Comparison of ENCODE assay signal across 12 cellular contexts in the genomic region with DNA sequence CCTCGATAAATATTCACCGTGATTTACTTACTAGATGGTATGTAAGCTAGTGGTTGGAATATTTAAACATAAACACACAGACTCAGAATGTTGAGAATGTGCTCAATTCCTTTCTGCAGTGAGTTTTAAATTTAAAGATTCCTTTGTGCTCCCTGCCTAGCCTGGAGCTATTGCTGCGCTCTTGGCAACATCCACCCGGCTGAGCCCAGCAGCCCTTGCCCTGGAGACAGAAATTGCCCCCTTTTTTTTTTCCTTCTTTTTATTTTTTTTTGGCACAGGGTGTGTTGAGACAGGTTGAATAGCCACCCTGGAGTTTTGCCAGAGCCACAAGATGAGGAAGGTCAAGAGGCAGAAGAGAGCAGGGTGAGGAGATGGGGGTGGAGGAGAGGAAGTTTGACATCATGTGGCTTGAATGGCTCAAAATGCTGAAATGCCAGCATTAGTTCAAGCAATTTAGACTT.
DNase-seq lines count a peak whose midpoint lies in the region; TF ChIP-seq lines count a peak whose summit lies in the region.
"Had no signal": no experiment of that assay in that cellular context is flagged by ENCODE, and none has a peak within 500 bp of the region (broad histone marks: within the 10 kb centered on the region; RNA-seq: fewer than 3 reads in every experiment).

No MANE protein-coding gene starts in this region.

- intact Hi-C loops in colonic mucosa (cut with DNase I), result no loop called here
- intact Hi-C loops in activated T-helper 2 cell treated with anti-CD3 and anti-CD28 coated beads, Interferon-gamma antibody, Interleukin-2, Interleukin-4, amounts not matched to agents 10 μg/mL and 5 μg/mL and 100 μg/mL, durations not matched to agents 14 hours and 24 hours and 36 hours (cut with micrococcal nuclease), result no loop called here

- H3K4me1 ChIP-seq in colonic mucosa, result peaks cover 2% of the 10 kb centered on the region

- no peak for TF ChIP-seq CTCF in colonic mucosa (IDR thresholded peaks at IDR 0.05)
- no peak for TF ChIP-seq CTCF in nephron (IDR thresholded peaks at IDR 0.05; ENCODE audit: unreplicated experiment in 3 of 3)

- no peak overlapping the region for H3K9ac ChIP-seq in colonic mucosa (ENCODE audit: low read depth in 2 of 2, low read length in 2 of 2)

- H3K36me3 Mint-ChIP-seq in nephron (ENCODE audit: low read depth), result peaks cover 1% of the 10 kb centered on the region
- peaks cover 3% of the 10 kb centered on the region for H3K36me3 Mint-ChIP-seq in activated T-helper 2 cell treated with anti-CD3 and anti-CD28 coated beads, Interferon-gamma antibody, Interleukin-2, Interleukin-4, amounts not matched to agents 10 μg/mL and 5 μg/mL and 100 μg/mL, durations not matched to agents 14 hours and 24 hours and 36 hours (ENCODE audit: low read depth)
- H3K36me3 Mint-ChIP-seq: activated naive CD4-positive, alpha-beta T cell treated with anti-CD3 and anti-CD28 coated beads, Interleukin-2, amount 50 U/mL, for 24 hours had no signal

- H3K4me1 Mint-ChIP-seq in nephron, result peaks cover 21% of the 10 kb centered on the region
- H3K4me1 Mint-ChIP-seq in activated T-helper 2 cell treated with anti-CD3 and anti-CD28 coated beads, Interferon-gamma antibody, Interleukin-2, Interleukin-4, amounts not matched to agents 10 μg/mL and 5 μg/mL and 100 μg/mL, durations not matched to agents 14 hours and 24 hours and 36 hours (ENCODE audit: low read depth), result peaks cover 28% of the 10 kb centered on the region

- no peaks in the 10 kb centered on the region for H3K36me3 ChIP-seq in colonic mucosa

- H3K27ac ChIP-seq in colonic mucosa, result no peak overlapping the region
- H3K27ac ChIP-seq: hepatocyte had no signal

- H3K4me3 ChIP-seq in colonic mucosa, result no peak overlapping the region
- H3K4me3 ChIP-seq: hepatocyte had no signal

- in situ Hi-C loops in Caki2 (cut with HindIII; ENCODE audit: low pct_unique_long_range_greater_than_20kb, low sequenced_read_pairs) (loop anchor here (25.0 kb wide), 1 partner anchor 312 kb away; a partner anchor contains a TSS), ACHN (cut with HindIII; ENCODE audit: low pct_ligation_motif_present, low pct_unique_long_range_greater_than_20kb, low sequenced_read_pairs) (no loop called here)

- DNase-seq in Caki2 (ENCODE audit: low read depth) (peak; percentile 89), NOMO-1 treated with DMSO at 0.1 percent for 48 hours (lab: John Stamatoyannopoulos, UW; ENCODE audit: unreplicated experiment) (peak; percentile 57), colonic mucosa (peak; percentile 45), NCI-H1105 treated with DMSO at 0.1 percent for 48 hours (lab: John Stamatoyannopoulos, UW) (no peak), NCI-H146 treated with DMSO at 0.1 percent for 48 hours (lab: John Stamatoyannopoulos, UW; ENCODE audit: unreplicated experiment) (no peak), ACHN (no peak)
- DNase-seq in activated T-helper 2 cell treated with anti-CD3 and anti-CD28 coated beads, Interferon-gamma antibody, Interleukin-2, Interleukin-4, amounts not matched to agents 10 μg/mL and 5 μg/mL and 100 μg/mL, durations not matched to agents 14 hours and 24 hours and 36 hours (ENCODE audit: low spot score), result no peak
- DNase-seq: NCI-H2171 treated with DMSO at 0.1 percent for 48 hours; stimulated activated naive CD4-positive, alpha-beta T cell treated with Interleukin-2 at 50 U/mL for 16 hours had no signal

- H3K27ac Mint-ChIP-seq in nephron, result peak overlapping the region; percentile 30 to 89 (median 79)
- no peak overlapping the region for H3K27ac Mint-ChIP-seq in activated T-helper 2 cell treated with anti-CD3 and anti-CD28 coated beads, Interferon-gamma antibody, Interleukin-2, Interleukin-4, amounts not matched to agents 10 μg/mL and 5 μg/mL and 100 μg/mL, durations not matched to agents 14 hours and 24 hours and 36 hours
- H3K27ac Mint-ChIP-seq: activated naive CD4-positive, alpha-beta T cell treated with anti-CD3 and anti-CD28 coated beads, Interleukin-2, amount 50 U/mL, for 24 hours had no signal

- no peaks in the 10 kb centered on the region for H3K9me3 ChIP-seq in colonic mucosa

- H3K4me3 Mint-ChIP-seq in nephron, result no peak overlapping the region
- H3K4me3 Mint-ChIP-seq in activated T-helper 2 cell treated with anti-CD3 and anti-CD28 coated beads, Interferon-gamma antibody, Interleukin-2, Interleukin-4, amounts not matched to agents 10 μg/mL and 5 μg/mL and 100 μg/mL, durations not matched to agents 14 hours and 24 hours and 36 hours (ENCODE audit: low read depth), result no peak overlapping the region
- H3K4me3 Mint-ChIP-seq: activated naive CD4-positive, alpha-beta T cell treated with anti-CD3 and anti-CD28 coated beads, Interleukin-2, amount 50 U/mL, for 24 hours had no signal

- H3K9me3 Mint-ChIP-seq in nephron, result no peaks in the 10 kb centered on the region
- H3K9me3 Mint-ChIP-seq in activated T-helper 2 cell treated with anti-CD3 and anti-CD28 coated beads, Interferon-gamma antibody, Interleukin-2, Interleukin-4, amounts not matched to agents 10 μg/mL and 5 μg/mL and 100 μg/mL, durations not matched to agents 14 hours and 24 hours and 36 hours, result no peaks in the 10 kb centered on the region
- H3K9me3 Mint-ChIP-seq: activated naive CD4-positive, alpha-beta T cell treated with anti-CD3 and anti-CD28 coated beads, Interleukin-2, amount 50 U/mL, for 24 hours had no signal

- peaks cover 9% of the 10 kb centered on the region for H3K27me3 Mint-ChIP-seq in nephron (ENCODE audit: low read depth)
- H3K27me3 Mint-ChIP-seq in activated T-helper 2 cell treated with anti-CD3 and anti-CD28 coated beads, Interferon-gamma antibody, Interleukin-2, Interleukin-4, amounts not matched to agents 10 μg/mL and 5 μg/mL and 100 μg/mL, durations not matched to agents 14 hours and 24 hours and 36 hours (ENCODE audit: low read depth), result peaks cover 7% of the 10 kb centered on the region
- H3K27me3 Mint-ChIP-seq: activated naive CD4-positive, alpha-beta T cell treated with anti-CD3 and anti-CD28 coated beads, Interleukin-2, amount 50 U/mL, for 24 hours had no signal

- no peaks in the 10 kb centered on the region for H3K27me3 ChIP-seq in colonic mucosa
- H3K27me3 ChIP-seq: hepatocyte had no signal

Comparison
In these comparisons a context has a peak if more than half of its experiments do, and no peak if none do; other contexts are left out.
1. DNase-seq: peak in Caki2 (single experiment), NOMO-1 treated with DMSO at 0.1 percent for 48 hours (single experiment) and colonic mucosa (single experiment); none in activated T-helper 2 cell treated with anti-CD3 and anti-CD28 coated beads, Interferon-gamma antibody, Interleukin-2, Interleukin-4, amounts not matched to agents 10 μg/mL and 5 μg/mL and 100 μg/mL, durations not matched to agents 14 hours and 24 hours and 36 hours (single experiment), NCI-H1105 treated with DMSO at 0.1 percent for 48 hours (single experiment), NCI-H146 treated with DMSO at 0.1 percent for 48 hours (single experiment) and ACHN (single experiment).